8 cellular contexts compared by ENCODE assay signal in genomic region chr2:84904717-84905174, GRCh38. TPM values are rescaled to one million over a fixed set of nuclear protein-coding genes. Genes with fewer than 3 reads are reported as not detected.
DNase-seq lines count a peak whose midpoint lies in the region; ATAC-seq and TF ChIP-seq lines count a peak whose summit lies in the region.

No MANE protein-coding gene starts in this region.

- no peaks in the 10 kb centered on the region for H3K27me3 Mint-ChIP-seq in dendritic cell treated with granulocyte-macrophage colony-stimulating factor and Interleukin-4, amounts not matched to agents 40 ng/mL and 50 ng/mL, for 4 days

- no peak for TF ChIP-seq POLR2A in right lobe of liver (IDR thresholded peaks at IDR 0.05)

- H3K4me3 ChIP-seq in A673 (ENCODE audit: low read depth, low read length, poor library complexity, severe bottlenecking) (peak overlapping the region; percentile 96), GM12864 (ENCODE audit: low read depth, low read length) (peak overlapping the region; percentile 89), right lobe of liver (peak overlapping the region; percentile 81 to 97 (median 95)), stomach smooth muscle (ENCODE audit: low read length in 2 of 2) (peak overlapping the region; percentile 84 to 89)

- POLR2A ChIA-PET in A673 (lab: Charles Lee; ENCODE audit: low non-redundant PET): interaction anchor here (0.6 to 1.4 kb wide), 4 partner anchors 15 to 33 kb away, joined by 5 to 6 read pairs (median 5); no protein-coding TSS in a partner anchor

- DNase-seq in A673 (ENCODE audit: low spot score) (peak; percentile 67), GM12864 (ENCODE audit: low read depth) (no peak), right lobe of liver (peak; percentile 62 to 79 (median 70))

- peaks cover 42% of the 10 kb centered on the region for H3K36me3 Mint-ChIP-seq in dendritic cell treated with granulocyte-macrophage colony-stimulating factor and Interleukin-4, amounts not matched to agents 40 ng/mL and 50 ng/mL, for 4 days (ENCODE audit: low read depth)

- ATAC-seq in SK-N-SH treated with all-trans-retinoic acid at 6 μM for 48 hours (peak; percentile 61), right lobe of liver (peak; percentile 26 to 61 (median 59)), HG03135 (IDR thresholded peaks at IDR 0.05; ENCODE audit: unreplicated experiment) (no peak), HG03159 (IDR thresholded peaks at IDR 0.05; ENCODE audit: unreplicated experiment) (no peak)

- H3K4me3 Mint-ChIP-seq in dendritic cell treated with granulocyte-macrophage colony-stimulating factor and Interleukin-4, amounts not matched to agents 40 ng/mL and 50 ng/mL, for 4 days: peak overlapping the region; percentile 98

- peaks cover 13% of the 10 kb centered on the region for H3K4me1 ChIP-seq in A673 (ENCODE audit: insufficient read depth, low read length, poor library complexity, severe bottlenecking)
- no peaks in the 10 kb centered on the region for H3K4me1 ChIP-seq in right lobe of liver
- peaks cover 11% of the 10 kb centered on the region for H3K4me1 ChIP-seq in stomach smooth muscle (ENCODE audit: control insufficient read depth, insufficient read depth, low read length)

- CTCF ChIA-PET in A673 (lab: Charles Lee): interaction anchor here (1.0 to 1.2 kb wide), 2 partner anchors 21 to 22 kb away, joined by 3 to 4 read pairs; no protein-coding TSS in a partner anchor

- H3K27me3 ChIP-seq in A673 (replicated peaks; ENCODE audit: insufficient read depth, low read depth, low read length, poor library complexity) (no peaks in the 10 kb centered on the region), right lobe of liver (no peaks in the 10 kb centered on the region), stomach smooth muscle (ENCODE audit: control insufficient read depth in 1 of 2, insufficient read depth in 2 of 2, low read length in 2 of 2) (no peaks in the 10 kb centered on the region)

- H3K27ac ChIP-seq in A673 (ENCODE audit: low read depth, low read length, poor library complexity, severe bottlenecking): peak overlapping the region; percentile 96
- peak overlapping the region in 2 of 3 donors; percentile 79 to 99 for H3K27ac ChIP-seq in right lobe of liver
- peak overlapping the region; percentile 74 for H3K27ac ChIP-seq in stomach smooth muscle (ENCODE audit: low read length)

- TF ChIP-seq CTCF in A673 (conservative IDR thresholded peaks at IDR 0.05; ENCODE audit: low read depth, low read length) (no peak), GM12864 (IDR thresholded peaks at IDR 0.05; ENCODE audit: low read depth, low read length, missing control alignments) (no peak), right lobe of liver (IDR thresholded peaks at IDR 0.05) (no peak)

- H3K9me3 Mint-ChIP-seq in dendritic cell treated with granulocyte-macrophage colony-stimulating factor and Interleukin-4, amounts not matched to agents 40 ng/mL and 50 ng/mL, for 4 days: no peaks in the 10 kb centered on the region

- WGBS in right lobe of liver (ENCODE audit: insufficient coverage, low coverage, low lambda C conversion rate, missing lambda C conversion rate): 0% methylated on average over 17 of the region's 21 CpGs

- BruUV-seq in A673 (replicated peaks; lab: Mats Ljungman, UMichigan): no TSS peak

- H3K9ac ChIP-seq in stomach smooth muscle (ENCODE audit: low read length in 2 of 2): peak overlapping the region; percentile 72 to 73

- intact Hi-C loops in A673 (cut with micrococcal nuclease; ENCODE audit: unreplicated experiment): loop anchor here (2.0 kb wide), 1 partner anchor 20 kb away; no protein-coding TSS in a partner anchor
- intact Hi-C loops in dendritic cell treated with granulocyte-macrophage colony-stimulating factor and Interleukin-4, amounts not matched to agents 40 ng/mL and 50 ng/mL, for 4 days (cut with micrococcal nuclease): loop anchor here (2.0 to 5.0 kb wide), 2 partner anchors 16 to 72 kb away; no protein-coding TSS in a partner anchor
- intact Hi-C loops in right lobe of liver (cut with DNase I): no loop called here

- H3K27ac Mint-ChIP-seq in dendritic cell treated with granulocyte-macrophage colony-stimulating factor and Interleukin-4, amounts not matched to agents 40 ng/mL and 50 ng/mL, for 4 days: peak overlapping the region; percentile 98

- H3K36me3 ChIP-seq in A673 (ENCODE audit: insufficient read depth, low read length, poor library complexity, severe bottlenecking) (peaks cover 9% of the 10 kb centered on the region), right lobe of liver (no peaks in the 10 kb centered on the region), stomach smooth muscle (ENCODE audit: control insufficient read depth in 2 of 2, insufficient read depth in 2 of 2, low read length in 2 of 2) (no peaks in the 10 kb centered on the region)

- H3K4me1 Mint-ChIP-seq in dendritic cell treated with granulocyte-macrophage colony-stimulating factor and Interleukin-4, amounts not matched to agents 40 ng/mL and 50 ng/mL, for 4 days (ENCODE audit: low read depth): peaks cover 68% of the 10 kb centered on the region

- H3K9me3 ChIP-seq in A673 (ENCODE audit: low read depth, low read length, poor library complexity, severe bottlenecking): no peaks in the 10 kb centered on the region
- no peaks in the 10 kb centered on the region for H3K9me3 ChIP-seq in right lobe of liver
- H3K9me3 ChIP-seq in stomach smooth muscle (ENCODE audit: control insufficient read depth in 2 of 2, low read length in 2 of 2): no peaks in the 10 kb centered on the region

TF ChIP-seq in SK-N-SH treated with all-trans-retinoic acid at 6 μM for 48 hours, 23 proteins besides CTCF, POLR2A, EP300 and RAD21:
- no peak for TF ChIP-seq TSHZ2 (CRISPR knock-in tag; IDR thresholded peaks at IDR 0.05)
- TF ChIP-seq RARB (CRISPR knock-in tag; IDR thresholded peaks at IDR 0.05): no peak

RNA-seq across cellular contexts. Expression of gene TMSB10, which starts 0.7 kb away (rescaled TPM):
- total RNA-seq in A673 (2021) (2,146 and 2,488 TPM in 2 replicates), right lobe of liver (100 to 1,000 TPM in 5 of 6 experiments, 10 to 100 TPM in 1; 77.3 to 814 (median 270) TPM)

RNA-seq across cellular contexts. Expression of gene TRABD2A, which starts 23.9 kb away (rescaled TPM):
- total RNA-seq in A673 (2021): 0.46 and 0.67 TPM in 2 replicates
- 1 to 10 TPM in 1 of 6 experiments, under 1 TPM in 4, not detected in 1; 0.20 to 2.4 (median 0.43) TPM for total RNA-seq in right lobe of liver

Comparison
In these comparisons a context has a peak if more than half of its experiments do, and no peak if none do; other contexts are left out.
1. ATAC-seq: peak in SK-N-SH treated with all-trans-retinoic acid at 6 μM for 48 hours (single experiment) and right lobe of liver (4 of 4); none in HG03135 (single experiment) and HG03159 (single experiment).
2. intact Hi-C loops: an anchor here in A673 (2.0 kb wide) and dendritic cell treated with granulocyte-macrophage colony-stimulating factor and Interleukin-4, amounts not matched to agents 40 ng/mL and 50 ng/mL, for 4 days (2.0 to 5.0 kb wide); none called in right lobe of liver.
3. Peak in every context shown above with its lines, with median percentiles within 50 percentile points of each other: H3K27ac ChIP-seq and H3K4me3 ChIP-seq.